Comparison of ENCODE assay signal across 27 cellular contexts in the genomic region with DNA sequence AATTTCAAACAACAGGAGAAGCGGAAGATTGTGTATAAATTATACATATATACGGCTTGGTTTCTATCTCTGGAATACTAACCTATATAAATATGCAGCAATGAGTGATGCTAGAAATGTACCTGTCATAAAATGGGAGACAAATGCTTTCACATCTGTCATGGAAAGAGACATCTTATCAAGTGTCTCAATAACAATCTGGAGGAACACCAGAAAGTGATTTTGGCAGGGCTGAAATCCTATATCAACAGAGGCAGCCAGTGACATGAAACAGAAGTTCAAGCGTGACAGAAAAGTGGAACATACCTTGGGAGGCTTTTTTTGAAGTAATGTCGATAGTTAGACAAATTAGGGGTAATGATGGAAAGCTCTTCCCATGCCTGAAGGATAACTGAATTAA.
"Had no signal": no experiment of that assay in that cellular context is flagged by ENCODE, and none has a peak within 500 bp of the region (broad histone marks: within the 10 kb centered on the region; RNA-seq: fewer than 3 reads in every experiment).

No MANE protein-coding gene starts in this region.

- ATAC-seq: activated CD8-positive, alpha-beta T cell treated with anti-CD3 and anti-CD28 coated beads for 36 hours; activated T-cell treated with anti-CD3 and anti-CD28 coated beads, Interleukin-2, amount 50 U/mL, for 72 hours; activated T-helper 17 cell treated with anti-CD3 and anti-CD28 coated beads, Interleukin-2, amount 50 U/mL, for 72 hours; Panc1 had no signal

- H3K27ac ChIP-seq: brain microvascular endothelial cell had no signal

- H3K27me3 ChIP-seq: brain microvascular endothelial cell, MG63 had no signal

- H3K4me3 ChIP-seq: MG63 had no signal

- H3K36me3 ChIP-seq: brain microvascular endothelial cell, MG63 had no signal

- H3K9me3 ChIP-seq: MG63 had no signal

- DNase-seq: activated CD4-positive, alpha-beta T cell treated with anti-CD3 and anti-CD28 coated beads, Interleukin-2, amount 10 ng/mL, durations not matched to agents 24 days and 14 days; activated CD4-positive, alpha-beta T cell treated with anti-CD3 and anti-CD28 coated beads, Interleukin-2, amount 50 U/mL, for 4 hours; activated CD8-positive, alpha-beta T cell treated with anti-CD3 and anti-CD28 coated beads for 36 hours; activated effector memory CD4-positive, alpha-beta T cell treated with anti-CD3 and anti-CD28 coated beads, Interleukin-2, amount 50 U/mL, for 16 hours; activated naive CD4-positive, alpha-beta T cell; activated naive CD4-positive, alpha-beta T cell treated with anti-CD3 and anti-CD28 coated beads, Interleukin-2, amount 50 U/mL, for 16 hours; activated naive CD8-positive, alpha-beta T cell treated with anti-CD3 and anti-CD28 coated beads for 36 hours; activated T-cell treated with anti-CD3 and anti-CD28 coated beads, Interleukin-2, amount 50 U/mL, for 1 hour; activated T-cell treated with anti-CD3 and anti-CD28 coated beads, Interleukin-2, amount 50 U/mL, for 72 hours; amniotic stem cell; aorta; brain microvascular endothelial cell; Karpas-422; KBM-7; MG63; NCI-H1048; NCI-H1105 treated with DMSO at 0.1 percent for 48 hours; NCI-H1436; NCI-H1694; NCI-H1930; NCI-H2081 treated with DMSO at 0.1 percent for 48 hours; NCI-H226; NCI-H446 treated with DMSO at 0.1 percent for 48 hours; NCI-H69; SIG-M5 had no signal
